In the genomic region with DNA sequence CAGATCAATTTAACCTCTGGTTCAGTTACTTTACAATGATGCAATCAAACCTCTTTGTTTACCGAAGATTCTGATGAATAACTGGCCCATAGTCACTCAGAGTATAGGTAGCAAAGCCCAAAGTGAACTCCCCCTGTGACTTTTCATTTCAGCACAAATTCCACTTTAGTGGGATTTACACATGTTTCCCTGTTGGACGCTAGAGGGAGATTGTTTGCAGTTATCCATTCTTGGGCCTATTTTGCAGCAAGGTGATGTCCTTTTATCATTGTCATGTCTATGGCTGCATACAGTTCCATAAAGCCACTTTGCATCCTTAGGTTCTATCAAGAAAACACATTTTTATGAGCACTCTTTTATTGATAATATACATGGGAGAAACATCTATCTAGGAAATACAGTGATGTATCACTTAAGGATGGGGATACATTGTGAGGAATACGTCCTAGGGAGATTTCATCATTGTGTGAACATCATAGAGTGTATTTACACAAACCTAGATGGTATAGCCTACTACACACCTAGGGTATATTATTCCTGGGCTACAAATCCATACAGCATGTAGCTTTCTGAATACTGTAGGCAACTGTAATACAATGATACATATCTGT, we compare ENCODE assay signal across 9 cellular contexts. TPM values are rescaled to one million over a fixed set of nuclear protein-coding genes. Genes with fewer than 3 reads are reported as not detected.
A peak's percentile ranks its signal among the peaks of the same experiment; 100 is the strongest.
DNase-seq lines count a peak whose midpoint lies in the region; ATAC-seq and TF ChIP-seq lines count a peak whose summit lies in the region.
"Had no signal": no experiment of that assay in that cellular context is flagged by ENCODE, and none has a peak within 500 bp of the region (broad histone marks: within the 10 kb centered on the region; RNA-seq: fewer than 3 reads in every experiment).

No MANE protein-coding gene starts in this region.

- no peak overlapping the region for H3K9ac ChIP-seq in colonic mucosa (ENCODE audit: low read depth in 2 of 2, low read length in 2 of 2)

- no peaks in the 10 kb centered on the region for H3K27me3 ChIP-seq in colonic mucosa
- H3K27me3 ChIP-seq: neutrophil had no signal

- H3K9me3 ChIP-seq in colonic mucosa: no peaks in the 10 kb centered on the region
- H3K9me3 ChIP-seq: neutrophil had no signal

- no peaks in the 10 kb centered on the region for H3K4me1 ChIP-seq in colonic mucosa

- TF ChIP-seq CTCF in NB4 (IDR thresholded peaks at IDR 0.05; ENCODE audit: low read depth, low read length): peak; percentile 66
- peak; percentile 42 for TF ChIP-seq CTCF in colonic mucosa (IDR thresholded peaks at IDR 0.05)
- TF ChIP-seq CTCF in retinal pigment epithelial cell (conservative IDR thresholded peaks at IDR 0.05; ENCODE audit: low read depth, low read length): peak; percentile 77

- peak; percentile 13 for DNase-seq in DMS 273 (lab: John Stamatoyannopoulos, UW; ENCODE audit: unreplicated experiment)
- DNase-seq in DMS 273 treated with DMSO at 0.1 percent for 48 hours (lab: John Stamatoyannopoulos, UW): no peak
- peak; percentile 16 for DNase-seq in NB4 (ENCODE audit: low read depth)
- DNase-seq in colonic mucosa: no peak
- no peak for DNase-seq in retinal pigment epithelial cell (ENCODE audit: low read depth)
- no peak for DNase-seq in activated CD4-positive, alpha-beta T cell treated with anti-CD3 and anti-CD28 coated beads, Interleukin-2, amount 50 U/mL, for 4 hours

- intact Hi-C loops in colonic mucosa (cut with DNase I): loop anchor here (10.0 kb wide), 1 partner anchor 134 kb away; no protein-coding TSS in a partner anchor

- no peak for TF ChIP-seq POLR2A in NB4 (IDR thresholded peaks at IDR 0.05; ENCODE audit: extremely low read depth, insufficient read length)

- H3K36me3 ChIP-seq in colonic mucosa: no peaks in the 10 kb centered on the region
- H3K36me3 ChIP-seq: neutrophil had no signal

- H3K4me3 ChIP-seq in NB4 (ENCODE audit: low read depth, low read length) (no peak overlapping the region), colonic mucosa (no peak overlapping the region), retinal pigment epithelial cell (ENCODE audit: low read length) (no peak overlapping the region)

- no peak for ATAC-seq in HG02884 (IDR thresholded peaks at IDR 0.05; ENCODE audit: unreplicated experiment)
- no peak for ATAC-seq in activated CD4-positive, CD25-positive, alpha-beta regulatory T cell treated with anti-CD3 and anti-CD28 coated beads, Interleukin-2, amount 50 U/mL, for 24 hours

- H3K27ac ChIP-seq in colonic mucosa: no peak overlapping the region
- H3K27ac ChIP-seq: neutrophil had no signal

RNA-seq across cellular contexts. Expression of a gene that starts 14.5 kb away (rescaled TPM):
- under 1 TPM in 1 of 2 donors, not detected in 1; 0.56 TPM for total RNA-seq in colonic mucosa

Comparison
In these comparisons a context has a peak if more than half of its experiments do, and no peak if none do; other contexts are left out.
1. DNase-seq: peak in DMS 273 (single experiment) and NB4 (single experiment); none in DMS 273 treated with DMSO at 0.1 percent for 48 hours (single experiment), colonic mucosa (single experiment), retinal pigment epithelial cell (single experiment) and activated CD4-positive, alpha-beta T cell treated with anti-CD3 and anti-CD28 coated beads, Interleukin-2, amount 50 U/mL, for 4 hours (0 of 2).
2. Peak in every context shown above with its lines, with median percentiles within 50 percentile points of each other: CTCF ChIP-seq.